13 cellular contexts compared by ENCODE assay signal in genomic region chr2:95385570-95385984, GRCh38.
"Had no signal": no experiment of that assay in that cellular context is flagged by ENCODE, and none has a peak within 500 bp of the region (broad histone marks: within the 10 kb centered on the region; RNA-seq: fewer than 3 reads in every experiment).

No MANE protein-coding gene starts in this region.

- DNase-seq: activated effector memory CD4-positive, alpha-beta T cell treated with Interleukin-2 at 50 U/mL for 16 hours; activated T-cell treated with anti-CD3 and anti-CD28 coated beads, Interleukin-2, amount 50 U/mL, for 24 hours; amniotic stem cell; dermis blood vessel endothelial cell; midbrain; SIG-M5; stimulated activated CD4-positive, alpha-beta T cell treated with anti-CD3 and anti-CD28 coated beads, Interleukin-4, amount 100 ng/mL, for 24 hours had no signal

- H3K36me3 ChIP-seq: neutrophil had no signal

- H3K9me3 ChIP-seq: esophagus muscularis mucosa, neutrophil had no signal

- H3K27me3 ChIP-seq: neutrophil had no signal

- H3K27ac ChIP-seq: neutrophil had no signal

- H3K9me3 Mint-ChIP-seq: activated naive CD4-positive, alpha-beta T cell treated with anti-CD3 and anti-CD28 coated beads, Interleukin-2, amount 50 U/mL, for 72 hours; activated T-cell treated with anti-CD3 and anti-CD28 coated beads, Interleukin-2, amount 50 U/mL, for 24 hours; brain; stimulated activated naive CD8-positive, alpha-beta T cell treated with anti-CD3 and anti-CD28 coated beads, Interleukin-15, Interleukin-2, amounts not matched to agents 100 ng/mL and 50 ng/mL, for 24 hours had no signal

- H3K4me3 ChIP-seq: esophagus muscularis mucosa had no signal

- H3K36me3 Mint-ChIP-seq: activated naive CD4-positive, alpha-beta T cell treated with anti-CD3 and anti-CD28 coated beads, Interleukin-2, amount 50 U/mL, for 72 hours; brain had no signal

- ATAC-seq: activated naive CD4-positive, alpha-beta T cell treated with anti-CD3 and anti-CD28 coated beads, Interleukin-2, amount 50 U/mL, for 72 hours had no signal

- H3K27me3 Mint-ChIP-seq: stimulated activated naive CD8-positive, alpha-beta T cell treated with anti-CD3 and anti-CD28 coated beads, Interleukin-15, Interleukin-2, amounts not matched to agents 100 ng/mL and 50 ng/mL, for 24 hours had no signal

- H3K27ac Mint-ChIP-seq: activated naive CD4-positive, alpha-beta T cell treated with anti-CD3 and anti-CD28 coated beads, Interleukin-2, amount 50 U/mL, for 72 hours; activated T-cell treated with anti-CD3 and anti-CD28 coated beads, Interleukin-2, amount 50 U/mL, for 24 hours; brain; progenitor cell of endocrine pancreas; stimulated activated naive CD8-positive, alpha-beta T cell treated with anti-CD3 and anti-CD28 coated beads, Interleukin-15, Interleukin-2, amounts not matched to agents 100 ng/mL and 50 ng/mL, for 24 hours had no signal

- H3K4me3 Mint-ChIP-seq: activated T-cell treated with anti-CD3 and anti-CD28 coated beads, Interleukin-2, amount 50 U/mL, for 24 hours; brain; stimulated activated naive CD8-positive, alpha-beta T cell treated with anti-CD3 and anti-CD28 coated beads, Interleukin-15, Interleukin-2, amounts not matched to agents 100 ng/mL and 50 ng/mL, for 24 hours had no signal
